In the genomic region with DNA sequence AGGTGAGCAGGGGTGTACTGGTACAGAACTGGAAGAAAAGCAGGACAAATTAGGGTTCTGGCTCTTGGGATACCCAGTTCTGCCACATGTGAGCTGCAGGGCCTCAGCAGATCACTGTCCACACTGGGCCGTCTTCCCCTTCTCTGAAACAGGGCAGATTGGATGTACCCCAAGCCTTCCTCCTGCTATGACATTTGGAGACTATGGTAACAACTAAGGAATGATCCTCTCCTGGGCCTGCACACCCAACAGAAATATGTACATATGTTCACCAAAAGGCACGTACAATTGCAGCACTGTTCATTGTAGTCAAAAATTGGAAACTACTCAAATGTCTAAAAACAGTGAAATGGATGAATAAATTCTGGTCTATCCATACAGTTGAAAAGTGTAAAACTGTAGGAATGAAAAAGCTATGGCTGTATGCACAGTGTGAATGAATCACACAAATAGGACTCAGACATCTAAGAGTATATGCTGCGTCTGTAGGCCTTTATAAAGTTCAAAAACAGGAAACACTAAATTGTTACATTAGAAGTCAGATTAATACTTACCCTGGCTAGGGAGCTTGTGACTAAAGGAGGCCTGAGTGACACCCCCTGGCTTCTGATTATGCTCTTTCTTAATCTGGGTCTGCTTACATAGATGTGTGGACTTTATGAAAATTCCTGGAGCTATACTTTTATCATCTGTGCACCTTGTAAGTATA, we compare ENCODE assay signal across 19 cellular contexts.
"Had no signal": no experiment of that assay in that cellular context is flagged by ENCODE, and none has a peak within 500 bp of the region (broad histone marks: within the 10 kb centered on the region; RNA-seq: fewer than 3 reads in every experiment).

No MANE protein-coding gene starts in this region.

- ATAC-seq: right cardiac atrium; stimulated activated naive B cell treated with anti-CD40 and anti-IgM and Interleukin-4, amounts not matched to agents 10 μg/mL and 1 μg/mL and 100 μg/mL, for 72 hours had no signal

- H3K9me3 Mint-ChIP-seq: immature natural killer cell; stimulated activated naive B cell treated with anti-CD40 and anti-IgM and Interleukin-4, amounts not matched to agents 10 μg/mL and 1 μg/mL and 100 μg/mL, for 72 hours; T-helper 2 cell treated with Interferon-gamma antibody and Interleukin-4, amounts not matched to agents 5 μg/mL and 100 μg/mL, for 36 hours had no signal

- H3K36me3 ChIP-seq: colonic mucosa, prostate gland, thyroid gland, uterus had no signal

- H3K27ac ChIP-seq: colonic mucosa, prostate gland, skin epidermis, thyroid gland, uterus had no signal

- H3K4me3 ChIP-seq: colonic mucosa, prostate gland, skin epidermis, thyroid gland, uterus had no signal

- H3K27ac Mint-ChIP-seq: nephron progenitor cell; stimulated activated naive B cell treated with anti-CD40 and anti-IgM and Interleukin-4, amounts not matched to agents 10 μg/mL and 1 μg/mL and 100 μg/mL, for 72 hours; T-helper 2 cell treated with Interferon-gamma antibody and Interleukin-4, amounts not matched to agents 5 μg/mL and 100 μg/mL, for 36 hours had no signal

- FAIRE-seq: frontal cortex had no signal

- H3K4me1 ChIP-seq: colonic mucosa, prostate gland, uterus had no signal

- H3K36me3 Mint-ChIP-seq: immature natural killer cell; stimulated activated naive B cell treated with anti-CD40 and anti-IgM and Interleukin-4, amounts not matched to agents 10 μg/mL and 1 μg/mL and 100 μg/mL, for 72 hours had no signal

- H3K4me3 Mint-ChIP-seq: immature natural killer cell; nephron progenitor cell; stimulated activated naive B cell treated with anti-CD40 and anti-IgM and Interleukin-4, amounts not matched to agents 10 μg/mL and 1 μg/mL and 100 μg/mL, for 72 hours; T-helper 2 cell treated with Interferon-gamma antibody and Interleukin-4, amounts not matched to agents 5 μg/mL and 100 μg/mL, for 36 hours had no signal

- DNase-seq: activated CD4-positive, alpha-beta T cell treated with anti-CD3 and anti-CD28 coated beads, Interleukin-2, amount 50 U/mL, for 48 hours; activated CD8-positive, alpha-beta memory T cell treated with anti-CD3 and anti-CD28 coated beads, Interleukin-2, amount 50 U/mL, for 4 hours; activated T-cell treated with anti-CD3 and anti-CD28 coated beads, Interleukin-2, amount 50 U/mL, for 48 hours; caudate nucleus; colonic mucosa; head of caudate nucleus; immature natural killer cell; mesendoderm; nephron progenitor cell; right cardiac atrium; stimulated activated CD4-positive, alpha-beta T cell treated with anti-CD3 and anti-CD28 coated beads, Interleukin-15, amount 100 ng/mL, for 24 hours; stimulated activated CD4-positive, alpha-beta T cell treated with anti-CD3 and anti-CD28 coated beads, Interleukin-4, amount 100 ng/mL, for 1 hour; stimulated activated naive B cell treated with anti-CD40 and anti-IgM and Interleukin-4, amounts not matched to agents 10 μg/mL and 1 μg/mL and 100 μg/mL, for 72 hours; thyroid gland; uterus had no signal

- H3K27me3 ChIP-seq: colonic mucosa, thyroid gland, uterus had no signal

- H3K9me3 ChIP-seq: colonic mucosa, prostate gland, thyroid gland, uterus had no signal
